Comparison of ENCODE assay signal across 1 cellular context in the genomic region with DNA sequence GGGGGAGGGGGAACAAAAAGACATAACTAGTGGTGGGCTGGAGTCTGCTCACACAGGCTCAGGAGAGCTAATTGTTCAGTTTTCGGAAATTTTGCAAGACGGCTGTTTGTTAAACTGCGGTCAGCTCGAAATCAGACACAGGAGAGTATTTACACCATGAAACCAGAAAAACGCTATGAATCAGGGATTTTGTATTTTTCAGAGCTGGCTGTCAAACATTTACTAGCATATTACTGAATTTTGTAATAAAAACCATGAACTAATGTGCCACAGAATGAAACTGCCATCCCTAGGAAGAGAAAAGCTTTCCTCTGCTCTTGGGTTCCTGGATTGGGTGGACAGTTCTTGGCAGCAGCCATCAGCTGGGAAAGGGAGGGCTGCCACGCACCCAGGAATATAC.
TF ChIP-seq lines count a peak whose summit lies in the region.

No MANE protein-coding gene starts in this region.

TF ChIP-seq in GM23338, 12 proteins besides CTCF, POLR2A, EP300 and RAD21 (continued from another document):
- no peak for TF ChIP-seq ZNF462 (CRISPR knock-in tag; IDR thresholded peaks at IDR 0.05)
- TF ChIP-seq POLR2AphosphoS5 (IDR thresholded peaks at IDR 0.05; ENCODE audit: low read depth) = no peak
TF ChIP-seq in GM23338: peak in this region for 0.
